In the genomic region with DNA sequence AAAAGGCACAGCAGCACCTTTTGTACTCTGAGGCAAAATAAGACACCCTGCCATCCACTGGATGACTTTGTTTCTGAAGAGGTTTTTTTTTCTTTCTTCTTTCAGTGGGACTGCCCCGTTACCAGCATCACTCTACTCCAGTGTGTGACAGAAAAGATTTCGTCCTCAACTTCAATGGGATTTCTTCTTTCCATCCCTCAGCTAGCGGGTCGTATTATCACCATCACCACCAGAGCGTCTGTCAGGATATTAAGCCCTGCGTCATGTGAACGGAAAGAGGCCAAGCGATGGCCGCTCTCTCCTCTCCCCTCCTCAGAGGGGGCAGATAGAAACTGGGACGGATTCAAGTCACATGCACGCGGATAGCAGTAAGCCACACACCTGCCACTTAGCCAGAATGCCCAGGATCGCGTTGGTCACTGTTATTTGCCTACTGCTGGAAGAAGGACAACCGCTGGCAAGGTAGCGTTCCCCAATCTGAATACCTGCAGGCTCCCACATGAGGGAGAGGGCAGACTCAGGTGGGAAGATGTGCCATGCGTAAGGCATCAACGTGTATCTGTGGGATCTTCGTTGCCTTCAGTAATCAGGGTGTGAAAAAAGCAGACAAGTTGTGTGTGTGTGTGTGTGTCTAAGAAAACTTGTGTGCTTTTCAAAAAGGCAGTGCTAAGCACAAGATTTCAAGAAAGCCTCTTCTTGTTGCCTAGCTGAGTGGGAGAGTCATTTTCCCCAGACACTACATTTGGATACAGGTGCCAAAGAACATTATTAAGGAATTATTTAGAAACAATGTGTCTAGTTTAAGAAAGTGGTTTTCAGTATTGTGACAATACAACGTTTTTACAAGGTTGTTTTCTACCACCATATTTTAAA, we compare ENCODE assay signal across 25 cellular contexts. TPM values are rescaled to one million over a fixed set of nuclear protein-coding genes. Genes with fewer than 3 reads are reported as not detected.
DNase-seq lines count a peak whose midpoint lies in the region; ATAC-seq and TF ChIP-seq lines count a peak whose summit lies in the region.
"Had no signal": no experiment of that assay in that cellular context is flagged by ENCODE, and none has a peak within 500 bp of the region (broad histone marks: within the 10 kb centered on the region; RNA-seq: fewer than 3 reads in every experiment).

No MANE protein-coding gene starts in this region.

- H3K27ac Mint-ChIP-seq in MCF 10A (ENCODE audit: low read depth, unreplicated experiment): peak overlapping the region; percentile 35
- H3K27ac Mint-ChIP-seq: natural killer cell had no signal

- H2AFZ ChIP-seq in mammary epithelial cell (ENCODE audit: low read depth, low read length): no peak overlapping the region

- BruUV-seq in MCF 10A (replicated peaks; lab: Mats Ljungman, UMichigan): TSS peak; percentile 19
- no TSS peak for BruUV-seq in mammary epithelial cell (replicated peaks; lab: Mats Ljungman, UMichigan)

- ATAC-seq in upper lobe of right lung (no peak), GM18870 (IDR thresholded peaks at IDR 0.05; ENCODE audit: unreplicated experiment) (no peak)
- ATAC-seq: A549, GM12878, natural killer cell had no signal

- peaks cover 41% of the 10 kb centered on the region for H3K27me3 ChIP-seq in mammary epithelial cell (ENCODE audit: insufficient read depth, low read length)
- H3K27me3 ChIP-seq in esophagus (ENCODE audit: control insufficient read depth in 1 of 2, insufficient read depth in 2 of 2, low read length in 2 of 2): peaks cover 0 to 20% of the 10 kb centered on the region in 2 donors
- H3K27me3 ChIP-seq in muscle layer of duodenum (ENCODE audit: low read depth, low read length): peaks cover 53% of the 10 kb centered on the region
- peaks cover 90% of the 10 kb centered on the region for H3K27me3 ChIP-seq in upper lobe of right lung

- H3K79me2 ChIP-seq in mammary epithelial cell (ENCODE audit: insufficient read depth, low read length): no peaks in the 10 kb centered on the region

- H3K4me2 ChIP-seq in mammary epithelial cell (ENCODE audit: insufficient read depth, low read depth, low read length): no peak overlapping the region
- H3K4me2 ChIP-seq: A549, KMS-11 had no signal

- H3K4me3 ChIP-seq in mammary epithelial cell (replicated peaks in 1 of 3; ENCODE audit: insufficient read depth in 1 of 3, low read depth in 2 of 3, low read length in 3 of 3) (no peak overlapping the region), esophagus (ENCODE audit: low read depth in 1 of 2, low read length in 2 of 2) (peak overlapping the region in 1 of 2 donors; percentile 69), muscle layer of duodenum (ENCODE audit: low read depth in 1 of 2, low read length in 2 of 2) (peak overlapping the region; percentile 37 to 66), upper lobe of right lung (peak overlapping the region; percentile 52)
- H3K4me3 ChIP-seq: A549, GM12878 had no signal

- TF ChIP-seq CTCF in MCF 10A (IDR thresholded peaks at IDR 0.05; ENCODE audit: unreplicated experiment) (no peak), mammary epithelial cell (conservative IDR thresholded peaks at IDR 0.05 in 1 of 2, IDR thresholded peaks at IDR 0.05 in 1 of 2; ENCODE audit: extremely low read depth in 1 of 2, insufficient read depth in 1 of 2, low read depth in 1 of 2, low read length in 2 of 2) (no peak), upper lobe of right lung (IDR thresholded peaks at IDR 0.05) (no peak)

- peaks cover 17% of the 10 kb centered on the region for H3K4me1 Mint-ChIP-seq in MCF 10A (ENCODE audit: insufficient read depth, unreplicated experiment)

- peaks cover 15% of the 10 kb centered on the region for H3K4me1 ChIP-seq in mammary epithelial cell (ENCODE audit: insufficient read depth, low read length)
- peaks cover 9 to 10% of the 10 kb centered on the region in 2 donors for H3K4me1 ChIP-seq in esophagus (ENCODE audit: control insufficient read depth in 2 of 2, insufficient read depth in 2 of 2, low read length in 1 of 2)
- H3K4me1 ChIP-seq in muscle layer of duodenum (ENCODE audit: control insufficient read depth in 1 of 2, insufficient read depth in 2 of 2, low read length in 2 of 2): peaks cover 0 to 28% of the 10 kb centered on the region in 2 donors
- H3K4me1 ChIP-seq in upper lobe of right lung: no peaks in the 10 kb centered on the region

- peaks cover 3% of the 10 kb centered on the region for H4K20me1 ChIP-seq in mammary epithelial cell (ENCODE audit: insufficient read depth, low read length)

- H3K9me3 ChIP-seq in mammary epithelial cell (replicated peaks; ENCODE audit: insufficient read depth, low read length) (no peaks in the 10 kb centered on the region), esophagus (ENCODE audit: control insufficient read depth in 2 of 2, insufficient read depth in 1 of 2, low read depth in 1 of 2, low read length in 1 of 2) (peaks cover 0 to 2% of the 10 kb centered on the region in 2 donors), muscle layer of duodenum (ENCODE audit: control insufficient read depth in 1 of 2, low read length in 2 of 2) (no peaks in the 10 kb centered on the region), upper lobe of right lung (no peaks in the 10 kb centered on the region)
- H3K9me3 ChIP-seq: A549 had no signal

- DNase-seq in MCF 10A (ENCODE audit: unreplicated experiment) (no peak), mammary epithelial cell (no peak), upper lobe of right lung (no peak), dermis blood vessel endothelial cell (no peak), SKM-1 (lab: John Stamatoyannopoulos, UW; ENCODE audit: unreplicated experiment) (no peak)
- DNase-seq: activated CD4-positive, alpha-beta T cell treated with anti-CD3 and anti-CD28 coated beads, Interleukin-2, amount 50 U/mL, for 1 hour; activated gamma-delta T cell treated with Interleukin-2 at 50 U/mL for 16 hours; amniotic stem cell; caudate nucleus; effector CD4-positive, alpha-beta T cell; hippocampal formation; islet precursor cell; natural killer cell; NCI-H1092; NCI-H2081; stimulated activated CD4-positive, alpha-beta T cell treated with anti-CD3 and anti-CD28 coated beads, Interleukin-4, amount 100 ng/mL, for 4 hours had no signal

- 28% methylated on average over 19 of the region's 20 CpGs for WGBS in mammary epithelial cell (ENCODE audit: low coverage, missing lambda C conversion rate)
- 34 to 42% methylated on average over 20 of the region's 20 CpGs for WGBS in esophagus, 2 donors

- no peak overlapping the region for H3K9ac ChIP-seq in mammary epithelial cell (ENCODE audit: insufficient read depth, low read length)
- H3K9ac ChIP-seq: KMS-11 had no signal

- dilution Hi-C loops in mammary epithelial cell (cut with HindIII; ENCODE audit: low sequenced_read_pairs): no loop called here

- in situ Hi-C loops in mammary epithelial cell (cut with MboI; ENCODE audit: low sequenced_read_pairs in 2 of 2): loop anchor here in 1 of 2 donors (25.0 kb wide), 1 partner anchor 808 kb away; no protein-coding TSS in a partner anchor

- peaks cover 19% of the 10 kb centered on the region for H3K36me3 Mint-ChIP-seq in MCF 10A (ENCODE audit: insufficient read depth, unreplicated experiment)
- H3K36me3 Mint-ChIP-seq: natural killer cell had no signal

- H3K27ac ChIP-seq in mammary epithelial cell (ENCODE audit: insufficient read depth, low read depth, low read length): no peak overlapping the region
- peak overlapping the region; percentile 60 to 79 for H3K27ac ChIP-seq in esophagus (ENCODE audit: low read depth in 2 of 2, low read length in 1 of 2)
- peak overlapping the region; percentile 58 for H3K27ac ChIP-seq in muscle layer of duodenum (ENCODE audit: low read length)
- H3K27ac ChIP-seq in upper lobe of right lung: peak overlapping the region; percentile 76
- H3K27ac ChIP-seq: A549, C4-2B, KMS-11 had no signal

- intact Hi-C loops in MCF 10A (cut with micrococcal nuclease) (loop anchor here (5.0 kb wide), 1 partner anchor 1208 kb away; no protein-coding TSS in a partner anchor), mammary epithelial cell (cut with micrococcal nuclease) (loop anchor here (10.0 kb wide), 1 partner anchor 1100 kb away; a partner anchor contains a TSS), upper lobe of right lung (cut with DNase I) (no loop called here)

- no peak overlapping the region for H3K4me3 Mint-ChIP-seq in MCF 10A (ENCODE audit: unreplicated experiment)
- H3K4me3 Mint-ChIP-seq: natural killer cell had no signal

- no peaks in the 10 kb centered on the region for H3K9me3 Mint-ChIP-seq in MCF 10A (ENCODE audit: unreplicated experiment)
- H3K9me3 Mint-ChIP-seq: natural killer cell had no signal

- no peaks in the 10 kb centered on the region for H3K27me3 Mint-ChIP-seq in MCF 10A (ENCODE audit: insufficient read depth, unreplicated experiment)

- H3K36me3 ChIP-seq in mammary epithelial cell (ENCODE audit: insufficient read depth, low read length): no peaks in the 10 kb centered on the region
- no peaks in the 10 kb centered on the region for H3K36me3 ChIP-seq in esophagus (ENCODE audit: control insufficient read depth in 2 of 2, insufficient read depth in 2 of 2, low read length in 1 of 2)
- no peaks in the 10 kb centered on the region for H3K36me3 ChIP-seq in muscle layer of duodenum (ENCODE audit: control insufficient read depth in 1 of 2, insufficient read depth in 2 of 2, low read length in 2 of 2)
- H3K36me3 ChIP-seq in upper lobe of right lung: no peaks in the 10 kb centered on the region

- CTCF ChIA-PET in MCF 10A (lab: Yijun Ruan, JAX) (interaction anchor here (2.5 to 3.1 kb wide), 2 partner anchors 8 to 673 kb away, joined by 12 to 21 read pairs; no protein-coding TSS in a partner anchor), mammary epithelial cell (lab: Charles Lee; ENCODE audit: low non-redundant PET) (no interaction called here)

- POLR2A ChIA-PET in MCF 10A (lab: Yijun Ruan, JAX): no interaction called here

RNA-seq across cellular contexts. Expression of a gene that starts 5.5 kb away (rescaled TPM):
- total RNA-seq in MCF 10A (2022): 8.0 and 10.0 TPM in 2 replicates
- not detected for total RNA-seq in mammary epithelial cell
- 0.15 TPM for polyA plus RNA-seq in mammary epithelial cell
- polyA minus RNA-seq in mammary epithelial cell: not detected
- polyA plus RNA-seq in esophagus: 1 to 10 TPM; 2.3 to 8.1 TPM
- 15.7 TPM for total RNA-seq in upper lobe of right lung
- total RNA-seq in dermis blood vessel endothelial cell: not detected in 2 replicates
- total RNA-seq: GM12878, HT-29, lung microvascular endothelial cell, natural killer cell had no signal
- polyA plus RNA-seq: GM12878 had no signal

Comparison
In these comparisons a context has a peak if more than half of its experiments do, and no peak if none do; other contexts are left out.
1. H3K4me3 ChIP-seq: peak in muscle layer of duodenum (2 of 2) and upper lobe of right lung (single experiment); none in mammary epithelial cell (0 of 3).